25 cellular contexts compared by ENCODE assay signal in the genomic region with DNA sequence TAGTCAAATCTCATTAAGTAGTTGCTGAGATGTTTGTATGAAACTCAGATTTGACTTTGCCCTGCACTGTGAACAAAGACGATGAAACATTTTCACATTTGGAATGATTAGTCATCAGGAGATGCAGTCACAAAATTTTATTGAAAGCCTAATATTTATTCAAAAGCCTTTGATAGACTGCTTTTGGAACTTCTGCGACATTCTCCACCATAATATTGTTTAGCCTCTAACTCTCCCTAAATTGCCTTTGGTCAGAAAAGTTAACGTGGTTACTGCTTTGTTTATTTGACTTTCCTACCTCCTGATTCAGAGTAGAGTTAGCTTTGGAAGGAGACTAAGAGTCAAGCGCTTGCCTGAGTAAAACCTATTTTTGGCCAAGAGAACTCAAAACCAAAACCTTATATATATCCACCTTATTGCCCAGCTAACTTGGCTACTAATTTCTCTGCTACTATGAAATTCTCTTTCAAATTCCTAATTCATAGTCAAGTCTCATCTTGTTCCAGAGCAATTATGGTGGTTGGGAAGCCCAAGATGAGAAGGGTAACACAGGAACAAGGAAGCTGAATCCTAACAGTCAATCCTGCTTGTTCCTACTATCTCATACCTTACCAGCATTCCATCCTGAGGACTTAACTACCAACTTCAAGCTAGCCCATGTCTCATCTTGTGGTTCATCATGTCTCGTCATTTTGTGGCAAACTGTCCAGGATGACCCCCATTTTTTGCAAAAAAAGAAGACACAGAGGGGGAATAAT.
A peak's percentile ranks its signal among the peaks of the same experiment; 100 is the strongest.
DNase-seq lines count a peak whose midpoint lies in the region; ATAC-seq and TF ChIP-seq lines count a peak whose summit lies in the region.
"Had no signal": no experiment of that assay in that cellular context is flagged by ENCODE, and none has a peak within 500 bp of the region (broad histone marks: within the 10 kb centered on the region; RNA-seq: fewer than 3 reads in every experiment).

No MANE protein-coding gene starts in this region.

- peak; percentile 34 for ATAC-seq in foreskin keratinocyte
- ATAC-seq in HG02885 (IDR thresholded peaks at IDR 0.05; ENCODE audit: poor library complexity, unreplicated experiment) = no peak
- ATAC-seq: activated CD4-positive, CD25-positive, alpha-beta regulatory T cell treated with anti-CD3 and anti-CD28 coated beads, Interleukin-2, amount 50 U/mL, for 24 hours; activated naive CD8-positive, alpha-beta T cell treated with anti-CD3 and anti-CD28 coated beads, Interleukin-2, amount 50 U/mL, for 24 hours; heart right ventricle; naive thymus-derived CD4-positive, alpha-beta T cell; stimulated activated naive B cell treated with anti-CD40 and anti-IgM and Interleukin-4, amounts not matched to agents 10 μg/mL and 1 μg/mL and 100 μg/mL, for 72 hours; T-cell had no signal

- no peaks in the 10 kb centered on the region for H3K27me3 ChIP-seq in foreskin keratinocyte
- H3K27me3 ChIP-seq: cardiac muscle cell, heart right ventricle, testis had no signal

- in situ Hi-C loops in astrocyte of the cerebellum (cut with HindIII; ENCODE audit: low sequenced_read_pairs) (no loop called here), GM13976 (cut with MboI; ENCODE audit: low sequenced_read_pairs, unreplicated experiment) (no loop called here)

- no peak overlapping the region for H3K4me3 ChIP-seq in astrocyte of the cerebellum (ENCODE audit: low read depth, low read length)
- H3K4me3 ChIP-seq: cardiac muscle cell, heart right ventricle, left ventricle myocardium inferior, testis had no signal

- no peaks in the 10 kb centered on the region for H3K4me1 ChIP-seq in foreskin keratinocyte
- H3K4me1 ChIP-seq: heart right ventricle, left ventricle myocardium inferior, testis had no signal

- DNase-seq in H4 (ENCODE audit: low spot score) = peak; percentile 88
- peak; percentile 47 for DNase-seq in astrocyte of the cerebellum (ENCODE audit: low read depth)
- peak; percentile 41 to 76 for DNase-seq in foreskin keratinocyte
- no peak for DNase-seq in SW 1271 (lab: John Stamatoyannopoulos, UW)
- no peak for DNase-seq in SKM-1 (lab: John Stamatoyannopoulos, UW; ENCODE audit: unreplicated experiment)
- DNase-seq in GM13976 (ENCODE audit: low spot score) = no peak
- DNase-seq: activated CD4-positive, alpha-beta memory T cell treated with anti-CD3 and anti-CD28 coated beads, Interleukin-2, amount 10 ng/mL, durations not matched to agents 7 days and 5 days; activated naive CD8-positive, alpha-beta T cell treated with anti-CD3 and anti-CD28 coated beads, Interleukin-2, amount 50 U/mL, for 24 hours; cortex of kidney; DMS153; heart right ventricle; left ventricle myocardium inferior; MV-4-11; naive thymus-derived CD4-positive, alpha-beta T cell; NCI-H2171; NCI-H510A treated with DMSO at 0.1 percent for 48 hours; NK-92 treated with Interleukin-12 subunit alpha and Interleukin-12 subunit beta, amount 100 ng/mL, for 24 hours; SHP77; stimulated activated CD4-positive, alpha-beta T cell treated with anti-CD3 and anti-CD28 coated beads, Interleukin-4, amount 100 ng/mL, for 1 hour; stimulated activated naive B cell treated with anti-CD40 and anti-IgM and Interleukin-4, amounts not matched to agents 10 μg/mL and 1 μg/mL and 100 μg/mL, for 72 hours; T-cell; testis had no signal

- H3K27ac ChIP-seq in foreskin keratinocyte = no peak overlapping the region
- H3K27ac ChIP-seq: cardiac muscle cell, heart right ventricle, left ventricle myocardium inferior, testis had no signal

- TF ChIP-seq CTCF in astrocyte of the cerebellum (IDR thresholded peaks at IDR 0.05; ENCODE audit: low read depth, low read length, missing control alignments) = no peak
- no peak for TF ChIP-seq CTCF in foreskin keratinocyte (conservative IDR thresholded peaks at IDR 0.05)
- TF ChIP-seq CTCF in GM13976 (IDR thresholded peaks at IDR 0.05; ENCODE audit: borderline replicate concordance, control extremely low read depth, extremely low read depth, insufficient read depth, missing control alignments) = no peak

Comparison
In these comparisons a context has a peak if more than half of its experiments do, and no peak if none do; other contexts are left out.
1. DNase-seq: peak in H4 (single experiment), astrocyte of the cerebellum (single experiment) and foreskin keratinocyte (2 of 2); none in SW 1271 (0 of 2), SKM-1 (single experiment) and GM13976 (single experiment).